20 cellular contexts compared by ENCODE assay signal in the genomic region with DNA sequence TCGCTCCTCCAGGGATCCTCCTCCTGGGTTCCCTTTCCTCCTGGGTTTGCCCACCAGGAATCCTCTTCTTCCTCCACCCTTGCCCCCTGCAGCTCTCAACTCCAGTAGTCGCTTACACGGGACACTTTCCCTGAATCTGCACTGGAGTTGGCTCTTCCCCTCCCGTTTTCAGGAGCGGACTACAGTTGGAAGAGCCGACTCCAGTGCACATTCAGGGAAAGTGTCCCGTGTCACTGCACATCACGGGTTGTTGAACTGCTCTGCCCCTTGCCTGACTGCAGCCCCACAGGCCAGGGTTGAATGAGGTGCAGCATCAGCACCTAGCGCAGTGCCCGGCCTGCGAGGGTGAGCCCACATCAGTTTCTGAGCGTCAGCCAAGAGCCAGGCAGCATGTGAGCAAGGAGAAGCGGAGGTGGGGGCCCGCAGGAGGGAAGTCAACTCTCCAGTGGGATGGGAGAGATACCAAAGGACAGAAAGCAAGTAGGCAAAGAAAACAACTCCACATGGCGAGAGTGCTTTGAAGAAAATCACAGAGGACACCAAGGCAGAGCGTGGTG. TPM values are rescaled to one million over a fixed set of nuclear protein-coding genes. Genes with fewer than 3 reads are reported as not detected.
A peak's percentile ranks its signal among the peaks of the same experiment; 100 is the strongest.
DNase-seq lines count a peak whose midpoint lies in the region; ATAC-seq and TF ChIP-seq lines count a peak whose summit lies in the region.
"Had no signal": no experiment of that assay in that cellular context is flagged by ENCODE, and none has a peak within 500 bp of the region (broad histone marks: within the 10 kb centered on the region; RNA-seq: fewer than 3 reads in every experiment).

No MANE protein-coding gene starts in this region.

- H3K27me3 Mint-ChIP-seq in CD8-positive, alpha-beta T cell (ENCODE audit: low read depth), result peaks cover 8% of the 10 kb centered on the region
- H3K27me3 Mint-ChIP-seq in T-helper 17 cell, result peaks cover 11% of the 10 kb centered on the region
- H3K27me3 Mint-ChIP-seq in endodermal cell (ENCODE audit: insufficient read depth), result peaks cover 2% of the 10 kb centered on the region
- no peaks in the 10 kb centered on the region for H3K27me3 Mint-ChIP-seq in stimulated activated memory B cell treated with anti-CD40 and anti-IgM and Interleukin-4, amounts not matched to agents 10 μg/mL and 1 μg/mL and 100 μg/mL, for 72 hours
- H3K27me3 Mint-ChIP-seq: CD4-positive, alpha-beta T cell had no signal

- peaks cover 22% of the 10 kb centered on the region for H3K4me1 Mint-ChIP-seq in CD8-positive, alpha-beta T cell (ENCODE audit: low read depth)
- H3K4me1 Mint-ChIP-seq in T-helper 17 cell (peaks cover 20% of the 10 kb centered on the region), endodermal cell (peaks cover 16% of the 10 kb centered on the region)
- peaks cover 65% of the 10 kb centered on the region for H3K4me1 Mint-ChIP-seq in stimulated activated memory B cell treated with anti-CD40 and anti-IgM and Interleukin-4, amounts not matched to agents 10 μg/mL and 1 μg/mL and 100 μg/mL, for 72 hours

- ATAC-seq in CD8-positive, alpha-beta T cell, result no peak
- ATAC-seq in T-helper 17 cell (no peak), GM19035 (IDR thresholded peaks at IDR 0.05; ENCODE audit: unreplicated experiment) (no peak), mucosa of descending colon (no peak)
- ATAC-seq in stimulated activated memory B cell treated with anti-CD40 and anti-IgM and Interleukin-4, amounts not matched to agents 10 μg/mL and 1 μg/mL and 100 μg/mL, for 72 hours, result no peak
- ATAC-seq: GM12878, PC-3 had no signal

- peak overlapping the region; percentile 35 for H3K27ac Mint-ChIP-seq in CD8-positive, alpha-beta T cell
- H3K27ac Mint-ChIP-seq in T-helper 17 cell (peak overlapping the region; percentile 53), endodermal cell (peak overlapping the region; percentile 2)
- H3K27ac Mint-ChIP-seq in stimulated activated memory B cell treated with anti-CD40 and anti-IgM and Interleukin-4, amounts not matched to agents 10 μg/mL and 1 μg/mL and 100 μg/mL, for 72 hours, result peak overlapping the region; percentile 44
- H3K27ac Mint-ChIP-seq: CD4-positive, alpha-beta T cell had no signal

- H3K4me3 Mint-ChIP-seq in CD8-positive, alpha-beta T cell, result no peak overlapping the region
- no peak overlapping the region for H3K4me3 Mint-ChIP-seq in T-helper 17 cell
- H3K4me3 Mint-ChIP-seq in endodermal cell, result no peak overlapping the region
- peak overlapping the region; percentile 8 for H3K4me3 Mint-ChIP-seq in stimulated activated memory B cell treated with anti-CD40 and anti-IgM and Interleukin-4, amounts not matched to agents 10 μg/mL and 1 μg/mL and 100 μg/mL, for 72 hours
- H3K4me3 Mint-ChIP-seq: CD4-positive, alpha-beta T cell had no signal

- 92 to 93% methylated on average over 15 to 16 of the region's 16 CpGs for WGBS in endodermal cell (ENCODE audit: insufficient coverage in 1 of 2, insufficient read length in 1 of 2), 2 experiments

- H3K4me3 ChIP-seq in CD8-positive, alpha-beta T cell (ENCODE audit: low read depth, low read length), result no peak overlapping the region
- H3K4me3 ChIP-seq in endodermal cell (ENCODE audit: low read length) (no peak overlapping the region), colonic mucosa (no peak overlapping the region), mucosa of descending colon (no peak overlapping the region)
- H3K4me3 ChIP-seq: GM12878, K562, SJSA1 had no signal

- no peaks in the 10 kb centered on the region for H3K9me3 Mint-ChIP-seq in CD8-positive, alpha-beta T cell
- H3K9me3 Mint-ChIP-seq in endodermal cell, result no peaks in the 10 kb centered on the region
- no peaks in the 10 kb centered on the region for H3K9me3 Mint-ChIP-seq in stimulated activated memory B cell treated with anti-CD40 and anti-IgM and Interleukin-4, amounts not matched to agents 10 μg/mL and 1 μg/mL and 100 μg/mL, for 72 hours
- H3K9me3 Mint-ChIP-seq: CD4-positive, alpha-beta T cell had no signal

- no peaks in the 10 kb centered on the region for H3K36me3 ChIP-seq in CD8-positive, alpha-beta T cell (ENCODE audit: insufficient read depth, low read length)
- H3K36me3 ChIP-seq in endodermal cell (ENCODE audit: control insufficient read depth, insufficient read depth, low read length) (no peaks in the 10 kb centered on the region), colonic mucosa (no peaks in the 10 kb centered on the region), mucosa of descending colon (ENCODE audit: low read depth) (no peaks in the 10 kb centered on the region)
- H3K36me3 ChIP-seq: SJSA1 had no signal

- peaks cover 22% of the 10 kb centered on the region for H3K4me1 ChIP-seq in CD8-positive, alpha-beta T cell (ENCODE audit: insufficient read depth, low read length)
- H3K4me1 ChIP-seq in endodermal cell (ENCODE audit: control insufficient read depth, insufficient read depth, low read length) (no peaks in the 10 kb centered on the region), colonic mucosa (peaks cover 6% of the 10 kb centered on the region), mucosa of descending colon (ENCODE audit: low read depth) (peaks cover 8% of the 10 kb centered on the region)

- CTCF ChIA-PET in CD8-positive, alpha-beta T cell (lab: Charles Lee), result interaction anchor here (0.6 to 14.6 kb wide), 10 partner anchors 10 to 1389 kb away, joined by 3 to 500 read pairs (median 64); partner anchors contain the start of genes RAPGEF3 and SLC48A1

- TF ChIP-seq CTCF in CD8-positive, alpha-beta T cell (IDR thresholded peaks at IDR 0.05), result no peak
- TF ChIP-seq CTCF in endodermal cell (conservative IDR thresholded peaks at IDR 0.05) (no peak), colonic mucosa (IDR thresholded peaks at IDR 0.05) (no peak), mucosa of descending colon (IDR thresholded peaks at IDR 0.05) (no peak)

- no peaks in the 10 kb centered on the region for H3K27me3 ChIP-seq in CD8-positive, alpha-beta T cell (ENCODE audit: insufficient read depth, low read length)
- no peaks in the 10 kb centered on the region for H3K27me3 ChIP-seq in endodermal cell (ENCODE audit: control insufficient read depth, insufficient read depth, low read length, poor library complexity, severe bottlenecking)
- no peaks in the 10 kb centered on the region for H3K27me3 ChIP-seq in colonic mucosa
- H3K27me3 ChIP-seq: SJSA1 had no signal

- H3K36me3 Mint-ChIP-seq in CD8-positive, alpha-beta T cell, result no peaks in the 10 kb centered on the region
- H3K36me3 Mint-ChIP-seq in T-helper 17 cell (ENCODE audit: low read depth) (no peaks in the 10 kb centered on the region), endodermal cell (ENCODE audit: low read depth) (peaks cover 17% of the 10 kb centered on the region)
- peaks cover 6% of the 10 kb centered on the region for H3K36me3 Mint-ChIP-seq in stimulated activated memory B cell treated with anti-CD40 and anti-IgM and Interleukin-4, amounts not matched to agents 10 μg/mL and 1 μg/mL and 100 μg/mL, for 72 hours

- intact Hi-C loops in CD8-positive, alpha-beta T cell (cut with DNase I, micrococcal nuclease), result no loop called here
- intact Hi-C loops in colonic mucosa (cut with DNase I) (no loop called here), mucosa of descending colon (cut with DNase I, micrococcal nuclease) (loop anchor here in 1 of 2 donors (10.0 kb wide), 1 partner anchor 89 kb away; no protein-coding TSS in a partner anchor)

- H3K9me3 ChIP-seq in CD8-positive, alpha-beta T cell (ENCODE audit: low read length), result no peaks in the 10 kb centered on the region
- H3K9me3 ChIP-seq in T-helper 17 cell (ENCODE audit: control insufficient read depth, low read length, poor library complexity, severe bottlenecking) (no peaks in the 10 kb centered on the region), endodermal cell (ENCODE audit: control insufficient read depth, low read length) (no peaks in the 10 kb centered on the region), colonic mucosa (no peaks in the 10 kb centered on the region), mucosa of descending colon (no peaks in the 10 kb centered on the region)
- H3K9me3 ChIP-seq: SJSA1 had no signal

- no peak overlapping the region for H3K27ac ChIP-seq in CD8-positive, alpha-beta T cell (ENCODE audit: low read depth, low read length)
- H3K27ac ChIP-seq in endodermal cell (ENCODE audit: low read depth, low read length), result no peak overlapping the region
- no peak overlapping the region for H3K27ac ChIP-seq in colonic mucosa
- H3K27ac ChIP-seq: RWPE1, SJSA1 had no signal

- no peak for DNase-seq in CD8-positive, alpha-beta T cell
- DNase-seq in T-helper 17 cell (no peak), endodermal cell (no peak), colonic mucosa (no peak), mucosa of descending colon (no peak)
- DNase-seq: CD4-positive, alpha-beta T cell; DND-41; GOT3; NCI-H1417 treated with DMSO at 0.1 percent for 48 hours; NCI-H2029; NCI-H2171; NCI-H446 treated with DMSO at 0.1 percent for 48 hours; NCI-H748 treated with DMSO at 0.1 percent for 48 hours; PC-3 had no signal

- POLR2A ChIA-PET in CD8-positive, alpha-beta T cell (lab: Charles Lee), result interaction anchor here (4.7 kb wide), 1 partner anchor 21 kb away, joined by 16 read pairs; no protein-coding TSS in a partner anchor

- H3K9ac ChIP-seq in endodermal cell (ENCODE audit: extremely low read depth, low read length, poor library complexity, severe bottlenecking) (no peak overlapping the region), colonic mucosa (ENCODE audit: low read depth in 2 of 2, low read length in 2 of 2) (no peak overlapping the region)

RNA-seq across cellular contexts. Expression of gene RAPGEF3, which starts 13.1 kb away (rescaled TPM):
- total RNA-seq in CD8-positive, alpha-beta T cell, result under 1 TPM; 0.14 to 0.25 TPM
- total RNA-seq in T-helper 17 cell (under 1 TPM; 0.27 to 0.55 TPM), endodermal cell (10 to 100 TPM; 11.4 to 19.6 TPM), colonic mucosa (10 to 100 TPM; 10.1 TPM), mucosa of descending colon (10 to 100 TPM in 2 of 3 donors, 1 to 10 TPM in 1; 9.5 to 15.6 (median 11.4) TPM)
- polyA plus RNA-seq in endodermal cell (2013, experiment 1 of 2), result 3.7 TPM
- polyA plus RNA-seq in endodermal cell (2013, experiment 2 of 2), result 3.2 TPM

RNA-seq across cellular contexts. Expression of gene ENDOU, which starts 20.3 kb away (rescaled TPM):
- under 1 TPM in 1 of 2 experiments, not detected in 1; 0.22 TPM for total RNA-seq in CD8-positive, alpha-beta T cell
- total RNA-seq in T-helper 17 cell, result under 1 TPM in 1 of 2 donors, not detected in 1; 0.12 TPM
- not detected for total RNA-seq in endodermal cell
- not detected for polyA plus RNA-seq in endodermal cell (2013, experiment 1 of 2)
- polyA plus RNA-seq in endodermal cell (2013, experiment 2 of 2), result not detected
- total RNA-seq in colonic mucosa, result not detected
- under 1 TPM in 2 of 3 donors, not detected in 1; 0.19 to 0.31 TPM for total RNA-seq in mucosa of descending colon
- total RNA-seq: CD4-positive, alpha-beta T cell; K562; PC-3; SJSA1 had no signal

RNA-seq across cellular contexts. Expression of gene SLC48A1, which starts 27.5 kb away (rescaled TPM):
- total RNA-seq in CD8-positive, alpha-beta T cell, result 1 to 10 TPM; 4.3 to 5.5 TPM
- total RNA-seq in T-helper 17 cell (1 to 10 TPM; 5.9 to 6.9 TPM), endodermal cell (10 to 100 TPM; 21.3 to 30.4 TPM), colonic mucosa (10 to 100 TPM; 12.2 to 17.9 TPM), mucosa of descending colon (10 to 100 TPM; 17.2 to 35.4 (median 19.1) TPM)
- 13.9 TPM for polyA plus RNA-seq in endodermal cell (2013, experiment 1 of 2)
- polyA plus RNA-seq in endodermal cell (2013, experiment 2 of 2), result 13.5 TPM

RNA-seq across cellular contexts. Expression of gene RPAP3, which starts 39.7 kb away (rescaled TPM):
- total RNA-seq in CD8-positive, alpha-beta T cell, result 10 to 100 TPM; 17.3 to 18.3 TPM
- total RNA-seq in T-helper 17 cell, result 10 to 100 TPM; 22.7 to 23.5 TPM
- total RNA-seq in endodermal cell, result 10 to 100 TPM; 52.0 to 56.9 TPM
- polyA plus RNA-seq in endodermal cell (2013, experiment 1 of 2), result 39.0 TPM
- polyA plus RNA-seq in endodermal cell (2013, experiment 2 of 2), result 39.5 TPM
- total RNA-seq in colonic mucosa, result 10 to 100 TPM; 16.7 to 17.0 TPM
- total RNA-seq in mucosa of descending colon, result 10 to 100 TPM; 16.5 to 26.0 (median 20.0) TPM

Comparison
In these comparisons a context has a peak if more than half of its experiments do, and no peak if none do; other contexts are left out.
1. H3K27ac Mint-ChIP-seq: peak in every context shown above with its lines; median percentile 53 in T-helper 17 cell; 44 in stimulated activated memory B cell treated with anti-CD40 and anti-IgM and Interleukin-4, amounts not matched to agents 10 μg/mL and 1 μg/mL and 100 μg/mL, for 72 hours; 35 in CD8-positive, alpha-beta T cell; 2 in endodermal cell.
2. RNA of gene RAPGEF3, which starts 13.1 kb away (total RNA-seq): 11.4 to 19.6 TPM in endodermal cell, 9.5 to 15.6 TPM in mucosa of descending colon and 10.1 TPM in colonic mucosa; 0.27 to 0.55 TPM in T-helper 17 cell and 0.14 to 0.25 TPM in CD8-positive, alpha-beta T cell; every median in the first group is over 4 times any median in the second.